Comparison of ENCODE assay signal across 12 cellular contexts in the genomic region with DNA sequence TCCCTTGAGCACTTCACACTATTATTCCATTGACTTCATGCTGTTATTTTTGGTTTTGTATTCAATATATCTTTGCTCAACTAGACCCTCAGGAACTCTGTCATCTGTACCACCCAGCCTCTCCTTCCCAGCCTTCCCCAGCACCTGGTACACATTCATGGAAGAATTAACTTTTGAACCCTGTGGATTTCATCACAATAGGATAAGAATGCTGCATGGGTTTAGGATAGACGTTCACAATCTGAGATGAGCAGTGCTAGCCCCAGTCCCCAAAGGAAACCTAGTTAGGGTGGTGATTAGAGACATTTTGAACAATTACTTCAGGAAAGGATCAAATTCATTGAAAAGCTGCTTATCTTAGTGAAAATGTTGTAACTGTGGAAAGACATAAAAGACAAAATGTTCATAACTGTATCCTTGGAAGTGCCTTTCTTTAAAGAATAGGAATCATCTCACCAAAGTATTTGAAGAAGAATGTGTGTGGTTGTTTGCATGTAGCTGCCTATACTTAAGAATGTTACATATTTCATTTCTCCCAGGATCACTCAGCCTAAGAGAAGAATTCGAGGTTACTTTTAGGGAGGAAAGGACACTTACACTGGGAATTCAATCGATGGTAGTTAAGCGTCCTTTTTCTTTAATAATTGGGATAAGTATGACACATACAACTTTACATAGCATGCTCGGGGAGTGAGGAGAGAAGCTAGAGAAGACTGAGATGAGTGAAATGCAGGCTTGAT. TPM values are rescaled to one million over a fixed set of nuclear protein-coding genes. Genes with fewer than 3 reads are reported as not detected.
DNase-seq lines count a peak whose midpoint lies in the region; ATAC-seq and TF ChIP-seq lines count a peak whose summit lies in the region.
"Had no signal": no experiment of that assay in that cellular context is flagged by ENCODE, and none has a peak within 500 bp of the region (broad histone marks: within the 10 kb centered on the region; RNA-seq: fewer than 3 reads in every experiment).

No MANE protein-coding gene starts in this region.

- H3K4me3 ChIP-seq in BLaER1 (no peak overlapping the region), PC-9 (peak overlapping the region; percentile 36; the same call in 1 of the 2 replicates), fibroblast of lung (replicated peaks in 1 of 4; ENCODE audit: control extremely low read depth in 1 of 4, insufficient read depth in 1 of 4, low read depth in 3 of 4, low read length in 4 of 4) (peak overlapping the region in 1 of 4 experiments; percentile 29)

- DNase-seq in PC-9 (no peak), fibroblast of lung (ENCODE audit: low read depth in 2 of 2) (peak; percentile 23 to 78), renal cortical epithelial cell (ENCODE audit: low read depth) (peak; percentile 47), NCI-H446 treated with DMSO at 0.1 percent for 48 hours (lab: John Stamatoyannopoulos, UW) (no peak), T-helper 9 cell (no peak), NCI-H2081 treated with DMSO at 0.1 percent for 48 hours (lab: John Stamatoyannopoulos, UW) (no peak)
- DNase-seq: CD8-positive, alpha-beta T cell; naive B cell; NCI-H345 had no signal

- H3K36me3 ChIP-seq in BLaER1, result no peaks in the 10 kb centered on the region
- H3K36me3 ChIP-seq in PC-9 (ENCODE audit: low read depth), result no peaks in the 10 kb centered on the region
- H3K36me3 ChIP-seq in fibroblast of lung (ENCODE audit: control insufficient read depth, insufficient read depth, low read length), result no peaks in the 10 kb centered on the region

- no peak for TF ChIP-seq CTCF in PC-9 (conservative IDR thresholded peaks at IDR 0.05)
- no peak for TF ChIP-seq CTCF in fibroblast of lung (conservative IDR thresholded peaks at IDR 0.05 in 1 of 2, IDR thresholded peaks at IDR 0.05 in 1 of 2; ENCODE audit: low read depth in 1 of 2, low read length in 2 of 2)

- H3K9me3 ChIP-seq in BLaER1 (no peaks in the 10 kb centered on the region), PC-9 (ENCODE audit: insufficient read depth, low read depth) (no peaks in the 10 kb centered on the region), fibroblast of lung (ENCODE audit: control insufficient read depth, insufficient read depth, low read depth, low read length) (no peaks in the 10 kb centered on the region)

- peaks cover 15% of the 10 kb centered on the region for H3K79me2 ChIP-seq in PC-9 (ENCODE audit: low read depth)
- H3K79me2 ChIP-seq in fibroblast of lung (ENCODE audit: control insufficient read depth, insufficient read depth, low read length), result no peaks in the 10 kb centered on the region

- H3K9me2 ChIP-seq in PC-9 (ENCODE audit: insufficient read depth), result no peaks in the 10 kb centered on the region

- POLR2A ChIA-PET in PC-9 (lab: Charles Lee; ENCODE audit: unreplicated experiment), result interaction anchor here (0.7 kb wide), 1 partner anchor 21 kb away, joined by 3 read pairs; no protein-coding TSS in a partner anchor

- H3K4me2 ChIP-seq in BLaER1 (peak overlapping the region; percentile 58), PC-9 (peak overlapping the region; percentile 73), fibroblast of lung (ENCODE audit: extremely low read depth, insufficient read depth, low read length) (no peak overlapping the region)
- H3K4me2 ChIP-seq: KMS-11 had no signal

- no peak overlapping the region for H2AFZ ChIP-seq in PC-9
- no peak overlapping the region for H2AFZ ChIP-seq in fibroblast of lung (ENCODE audit: low read length)

- BruUV-seq in PC-9 (replicated peaks; lab: Mats Ljungman, UMichigan), result no TSS peak

- H3F3A ChIP-seq in PC-9 (ENCODE audit: insufficient read depth, low read depth), result peaks cover 44% of the 10 kb centered on the region

- CTCF ChIA-PET in PC-9 (lab: Charles Lee), result no interaction called here

- H4K20me1 ChIP-seq in BLaER1 (no peaks in the 10 kb centered on the region), PC-9 (ENCODE audit: insufficient read depth) (no peaks in the 10 kb centered on the region), fibroblast of lung (ENCODE audit: control insufficient read depth, extremely low read depth, insufficient read depth, low read length) (no peaks in the 10 kb centered on the region)

- H3K27ac ChIP-seq in BLaER1, result no peak overlapping the region
- H3K27ac ChIP-seq in PC-9, result peak overlapping the region; percentile 97
- H3K27ac ChIP-seq in fibroblast of lung (ENCODE audit: insufficient read depth, low read length), result peak overlapping the region; percentile 46
- H3K27ac ChIP-seq: KMS-11 had no signal

- intact Hi-C loops in PC-9 (cut with micrococcal nuclease; ENCODE audit: unreplicated experiment), result loop anchor here (10.0 kb wide), 1 partner anchor 277 kb away; the partner anchor contains the start of gene ATL2

- no peak for ATAC-seq in HG02571 (IDR thresholded peaks at IDR 0.05; ENCODE audit: unreplicated experiment)
- ATAC-seq: CD8-positive, alpha-beta T cell had no signal

- no peaks in the 10 kb centered on the region for H3K27me3 ChIP-seq in BLaER1
- H3K27me3 ChIP-seq in PC-9 (ENCODE audit: insufficient read depth, low read depth), result no peaks in the 10 kb centered on the region
- H3K27me3 ChIP-seq in fibroblast of lung (ENCODE audit: control insufficient read depth, insufficient read depth, low read length), result peaks cover 2% of the 10 kb centered on the region

- H3K9ac ChIP-seq in BLaER1 (no peak overlapping the region), fibroblast of lung (ENCODE audit: insufficient read depth, low read length) (no peak overlapping the region)
- H3K9ac ChIP-seq: KMS-11 had no signal

- peaks cover 14% of the 10 kb centered on the region for H3K4me1 ChIP-seq in BLaER1
- peaks cover 73% of the 10 kb centered on the region for H3K4me1 ChIP-seq in PC-9 (replicated peaks; ENCODE audit: insufficient read depth)
- peaks cover 12% of the 10 kb centered on the region for H3K4me1 ChIP-seq in fibroblast of lung (ENCODE audit: control insufficient read depth, extremely low read depth, insufficient read depth, low read length)

RNA-seq across cellular contexts. Expression of gene CYP1B1, which starts 21.8 kb away (rescaled TPM):
- total RNA-seq in PC-9 (2021), result 36.3 and 39.4 TPM in 2 replicates
- total RNA-seq in fibroblast of lung, result 94.1 and 97.3 TPM in 2 replicates
- 26.1 and 43.2 TPM in 2 replicates for polyA plus RNA-seq in fibroblast of lung
- 35.8 and 57.1 TPM in 2 replicates for polyA plus RNA-seq in fibroblast of lung (2012)
- polyA minus RNA-seq in fibroblast of lung (ENCODE audit: low replicate concordance), result 147 and 148 TPM in 2 replicates
- total RNA-seq in renal cortical epithelial cell, result 18.9 and 422 TPM in 2 replicates
- total RNA-seq: CD8-positive, alpha-beta T cell had no signal

Comparison
In these comparisons a context has a peak if more than half of its experiments do, and no peak if none do; other contexts are left out.
1. DNase-seq: peak in fibroblast of lung (2 of 2) and renal cortical epithelial cell (single experiment); none in PC-9 (0 of 2), NCI-H446 treated with DMSO at 0.1 percent for 48 hours (single experiment), T-helper 9 cell (single experiment) and NCI-H2081 treated with DMSO at 0.1 percent for 48 hours (single experiment).